In genomic region chr7:4286281-4286680, GRCh38 we compare ENCODE assay signal across 19 cellular contexts.
"Had no signal": no experiment of that assay in that cellular context is flagged by ENCODE, and none has a peak within 500 bp of the region (broad histone marks: within the 10 kb centered on the region; RNA-seq: fewer than 3 reads in every experiment).

No MANE protein-coding gene starts in this region.

- H3K36me3 Mint-ChIP-seq: brain, natural killer cell had no signal

- H3K27me3 ChIP-seq: stomach, vagina had no signal

- H3K4me3 ChIP-seq: esophagus squamous epithelium, mucosa of descending colon, stomach, thoracic aorta, vagina had no signal

- H3K4me3 Mint-ChIP-seq: brain, natural killer cell had no signal

- DNase-seq: activated CD4-positive, alpha-beta T cell treated with anti-CD3 and anti-CD28 coated beads, Interleukin-2, amount 50 U/mL, for 4 hours; activated effector memory CD4-positive, alpha-beta T cell treated with anti-CD3 and anti-CD28 coated beads, Interleukin-2, amount 50 U/mL, for 16 hours; activated T-cell treated with anti-CD3 and anti-CD28 coated beads, Interleukin-2, amount 50 U/mL, for 1 hour; cerebellar nuclear complex; dermis blood vessel endothelial cell; esophagus squamous epithelium; foreskin fibroblast; glutamatergic neuron; left colon; mucosa of descending colon; natural killer cell; nucleus accumbens; right cardiac atrium; small intestine; stomach had no signal

- H3K36me3 ChIP-seq: esophagus squamous epithelium, stomach, thoracic aorta, vagina had no signal

- H3K9me3 Mint-ChIP-seq: natural killer cell had no signal

- ATAC-seq: activated naive CD4-positive, alpha-beta T cell treated with anti-CD3 and anti-CD28 coated beads, Interleukin-2, amount 50 U/mL, for 72 hours; left colon; mucosa of descending colon; natural killer cell; right cardiac atrium had no signal

- H3K27ac Mint-ChIP-seq: activated naive CD4-positive, alpha-beta T cell treated with anti-CD3 and anti-CD28 coated beads, Interleukin-2, amount 50 U/mL, for 72 hours; brain; natural killer cell had no signal

- H3K4me1 Mint-ChIP-seq: natural killer cell had no signal

- H3K27ac ChIP-seq: esophagus squamous epithelium, stomach, thoracic aorta, vagina had no signal

- H3K9me3 ChIP-seq: esophagus squamous epithelium, mucosa of descending colon, thoracic aorta, vagina had no signal

- H3K4me1 ChIP-seq: stomach, vagina had no signal
